In the genomic region with DNA sequence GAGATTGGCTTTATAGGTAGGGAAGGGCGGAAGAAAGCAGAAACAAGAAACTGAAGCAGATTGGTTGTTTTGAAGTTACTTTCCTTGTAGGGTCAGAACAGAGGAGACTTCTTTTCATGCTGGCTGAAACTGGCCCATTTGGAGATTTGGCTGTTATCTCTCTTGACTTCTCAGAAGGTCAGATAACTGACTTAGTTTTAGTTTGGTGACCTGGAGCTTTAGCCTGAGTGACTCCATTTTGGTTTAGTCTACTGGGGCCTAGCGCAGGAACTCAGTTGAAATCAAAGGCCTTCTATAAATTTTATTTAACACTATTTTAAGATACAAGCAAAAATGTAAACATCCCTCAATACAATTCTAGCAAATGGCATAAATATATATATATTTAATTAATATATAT, we compare ENCODE assay signal across 1 cellular context.
TF ChIP-seq lines count a peak whose summit lies in the region.

No MANE protein-coding gene starts in this region.

TF ChIP-seq in K562, 482 proteins besides CTCF, POLR2A, EP300 and RAD21 (continued from another document):
- TF ChIP-seq, protein P1, sequence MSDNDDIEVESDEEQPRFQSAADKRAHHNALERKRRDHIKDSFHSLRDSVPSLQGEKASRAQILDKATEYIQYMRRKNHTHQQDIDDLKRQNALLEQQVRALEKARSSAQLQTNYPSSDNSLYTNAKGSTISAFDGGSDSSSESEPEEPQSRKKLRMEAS (CRISPR knock-in tag; IDR thresholded peaks at IDR 0.05), result no peak
- TF ChIP-seq NR2C1 (IDR thresholded peaks at IDR 0.05) (no peak), NR2C1 (tag; IDR thresholded peaks at IDR 0.05) (peak; percentile 75), PTRF (tag; IDR thresholded peaks at IDR 0.05) (peak; percentile 83), HMG20A (CRISPR knock-in tag; conservative IDR thresholded peaks at IDR 0.05) (no peak), ZNF668 (CRISPR knock-in tag; IDR thresholded peaks at IDR 0.05) (peak; percentile 92), ZNF184 (CRISPR knock-in tag; IDR thresholded peaks at IDR 0.05) (no peak), NFIC (IDR thresholded peaks at IDR 0.05) (no peak), NFATC3 (IDR thresholded peaks at IDR 0.05) (no peak), ILF3 (IDR thresholded peaks at IDR 0.05; ENCODE audit: borderline replicate concordance) (no peak), STAT5A (IDR thresholded peaks at IDR 0.05; ENCODE audit: borderline replicate concordance, low read length) (no peak), ZNF175 (CRISPR knock-in tag; IDR thresholded peaks at IDR 0.05; ENCODE audit: low read depth) (0 out of 2 replicates have a peak, but pooled peaks have one; percentile 53), ZNF239 (CRISPR knock-in tag; IDR thresholded peaks at IDR 0.05) (peak; percentile 69), ZNF41 (CRISPR knock-in tag; conservative IDR thresholded peaks at IDR 0.05) (peak; percentile 83; the same call in 1 of the 2 replicates), ZBTB17 (CRISPR knock-in tag; IDR thresholded peaks at IDR 0.05) (peak; percentile 76), ZNF354B (CRISPR knock-in tag; IDR thresholded peaks at IDR 0.05) (no peak), DDX20 (tag; IDR thresholded peaks at IDR 0.05; ENCODE audit: low read depth) (peak; percentile 56; the same call in 1 of the 2 replicates), TAF15 (IDR thresholded peaks at IDR 0.05; ENCODE audit: low read depth, low read length) (no peak)
- TF ChIP-seq, protein P2, sequence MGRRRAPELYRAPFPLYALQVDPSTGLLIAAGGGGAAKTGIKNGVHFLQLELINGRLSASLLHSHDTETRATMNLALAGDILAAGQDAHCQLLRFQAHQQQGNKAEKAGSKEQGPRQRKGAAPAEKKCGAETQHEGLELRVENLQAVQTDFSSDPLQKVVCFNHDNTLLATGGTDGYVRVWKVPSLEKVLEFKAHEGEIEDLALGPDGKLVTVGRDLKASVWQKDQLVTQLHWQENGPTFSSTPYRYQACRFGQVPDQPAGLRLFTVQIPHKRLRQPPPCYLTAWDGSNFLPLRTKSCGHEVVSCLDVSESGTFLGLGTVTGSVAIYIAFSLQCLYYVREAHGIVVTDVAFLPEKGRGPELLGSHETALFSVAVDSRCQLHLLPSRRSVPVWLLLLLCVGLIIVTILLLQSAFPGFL (CRISPR knock-in tag; IDR thresholded peaks at IDR 0.05), result no peak
- TF ChIP-seq, protein P3, sequence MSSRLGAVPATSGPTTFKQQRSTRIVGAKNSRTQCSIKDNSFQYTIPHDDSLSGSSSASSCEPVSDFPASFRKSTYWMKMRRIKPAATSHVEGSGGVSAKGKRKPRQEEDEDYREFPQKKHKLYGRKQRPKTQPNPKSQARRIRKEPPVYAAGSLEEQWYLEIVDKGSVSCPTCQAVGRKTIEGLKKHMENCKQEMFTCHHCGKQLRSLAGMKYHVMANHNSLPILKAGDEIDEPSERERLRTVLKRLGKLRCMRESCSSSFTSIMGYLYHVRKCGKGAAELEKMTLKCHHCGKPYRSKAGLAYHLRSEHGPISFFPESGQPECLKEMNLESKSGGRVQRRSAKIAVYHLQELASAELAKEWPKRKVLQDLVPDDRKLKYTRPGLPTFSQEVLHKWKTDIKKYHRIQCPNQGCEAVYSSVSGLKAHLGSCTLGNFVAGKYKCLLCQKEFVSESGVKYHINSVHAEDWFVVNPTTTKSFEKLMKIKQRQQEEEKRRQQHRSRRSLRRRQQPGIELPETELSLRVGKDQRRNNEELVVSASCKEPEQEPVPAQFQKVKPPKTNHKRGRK (tag; IDR thresholded peaks at IDR 0.05), result no peak
